Comparison of ENCODE assay signal across 33 cellular contexts in the genomic region with DNA sequence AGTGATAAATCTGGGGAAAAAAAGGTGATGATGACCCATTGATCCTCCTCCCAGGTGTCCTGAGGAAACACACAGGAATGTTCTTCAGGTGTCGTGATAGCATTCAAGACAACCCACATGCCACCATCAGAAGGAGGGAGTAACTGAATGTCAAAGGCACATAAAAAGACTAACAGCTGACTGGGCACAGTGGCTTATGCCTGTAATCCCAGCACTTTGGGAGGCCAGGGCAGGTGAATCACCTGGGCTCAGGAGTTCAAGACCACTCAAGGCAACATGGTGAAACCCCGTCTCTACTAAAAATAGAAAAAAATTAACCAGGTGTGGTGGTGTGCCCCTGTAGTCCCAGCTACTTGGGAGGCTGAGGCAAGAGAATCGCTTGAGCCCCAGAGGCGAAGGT.
A peak's percentile ranks its signal among the peaks of the same experiment; 100 is the strongest.
DNase-seq lines count a peak whose midpoint lies in the region; ATAC-seq, FAIRE-seq and TF ChIP-seq lines count a peak whose summit lies in the region.
"Had no signal": no experiment of that assay in that cellular context is flagged by ENCODE, and none has a peak within 500 bp of the region (broad histone marks: within the 10 kb centered on the region; RNA-seq: fewer than 3 reads in every experiment).

No MANE protein-coding gene starts in this region.

- H3K4me1 Mint-ChIP-seq in WTC11: no peaks in the 10 kb centered on the region
- H3K4me1 Mint-ChIP-seq: CD14-positive monocyte; CD4-positive, alpha-beta memory T cell; CD4-positive, CD25-positive, alpha-beta regulatory T cell; CD8-positive, alpha-beta memory T cell had no signal

- ATAC-seq in HepG2: no peak
- ATAC-seq in right lobe of liver: no peak
- no peak for ATAC-seq in WTC11
- ATAC-seq: A549; CD8-positive, alpha-beta T cell had no signal

- intact Hi-C loops in HepG2 (cut with micrococcal nuclease; ENCODE audit: unreplicated experiment): no loop called here
- intact Hi-C loops in right lobe of liver (cut with DNase I): no loop called here

- H3K4me2 ChIP-seq in HepG2 (ENCODE audit: low read depth, low read length): no peak overlapping the region
- H3K4me2 ChIP-seq: A549; BLaER1; BLaER1 treated with 17β-estradiol and CSF1 and Interleukin-3, amounts not matched to agents 10 nM and 100 nM had no signal

- H3K4me1 ChIP-seq in HepG2 (ENCODE audit: insufficient read depth, low read length) (peaks cover 8% of the 10 kb centered on the region), right lobe of liver (no peaks in the 10 kb centered on the region)
- H3K4me1 ChIP-seq: A549, Caco-2 had no signal

- TF ChIP-seq POLR2A in HepG2 (IDR thresholded peaks at IDR 0.05; ENCODE audit: insufficient read depth in 1 of 2, low read depth in 2 of 2, low read length in 2 of 2): no peak
- TF ChIP-seq POLR2A in right lobe of liver (IDR thresholded peaks at IDR 0.05): no peak

- H3K27me3 ChIP-seq in HepG2 (ENCODE audit: control insufficient read depth in 1 of 2, insufficient read depth in 2 of 2, low read length in 2 of 2) (peaks cover 0 to 2% of the 10 kb centered on the region in 2 experiments; a peak in 1 of 5 replicates), right lobe of liver (no peaks in the 10 kb centered on the region)
- H3K27me3 ChIP-seq: BE2C, BLaER1 had no signal

- CTCF ChIA-PET in HepG2 (lab: Yijun Ruan, JAX; ENCODE audit: low intra/inter-chr PET ratio, low total read pairs): no interaction called here
- CTCF ChIA-PET in WTC11 (lab: Charles Lee): interaction anchor here (0.7 kb wide), 1 partner anchor 74 kb away, joined by 5 read pairs; no protein-coding TSS in a partner anchor

- FAIRE-seq in HepG2 (lab: Jason Lieb, UNC): no peak
- FAIRE-seq: A204.1, A549, D721Med had no signal

- no peak overlapping the region for H3K4me3 ChIP-seq in HepG2 (replicated peaks in 1 of 3; ENCODE audit: insufficient read depth in 1 of 3, low read depth in 2 of 3, low read length in 3 of 3)
- no peak overlapping the region for H3K4me3 ChIP-seq in right lobe of liver
- H3K4me3 ChIP-seq: A549; BLaER1; BLaER1 treated with 17β-estradiol and CSF1 and Interleukin-3, amounts not matched to agents 10 nM and 100 nM had no signal

- no peak for TF ChIP-seq EP300 in HepG2 (IDR thresholded peaks at IDR 0.05; ENCODE audit: low read depth in 2 of 2, low read length in 2 of 2)
- TF ChIP-seq EP300 in HepG2 (CRISPR knock-in tag; IDR thresholded peaks at IDR 0.05; ENCODE audit: borderline replicate concordance): no peak

- peaks cover 10% of the 10 kb centered on the region for H3K27me3 Mint-ChIP-seq in WTC11 (ENCODE audit: low read depth)
- H3K27me3 Mint-ChIP-seq: CD4-positive, CD25-positive, alpha-beta regulatory T cell had no signal

- TF ChIP-seq RAD21 in HepG2 (CRISPR knock-in tag; IDR thresholded peaks at IDR 0.05): no peak

- BruUV-seq in HepG2 (replicated peaks; lab: Mats Ljungman, UMichigan): no TSS peak

- 14% methylated on average over 4 of the region's 4 CpGs for WGBS in HepG2 (ENCODE audit: low lambda C conversion rate)
- 84% methylated on average over 4 of the region's 4 CpGs for WGBS in right lobe of liver (ENCODE audit: insufficient coverage, low coverage, low lambda C conversion rate, missing lambda C conversion rate)

- TF ChIP-seq CTCF in HepG2 (CRISPR knock-in tag; IDR thresholded peaks at IDR 0.05): no peak
- TF ChIP-seq CTCF in right lobe of liver (IDR thresholded peaks at IDR 0.05): no peak
- no peak for TF ChIP-seq CTCF in WTC11 (IDR thresholded peaks at IDR 0.05)

- peaks cover 56% of the 10 kb centered on the region for H3K9me3 Mint-ChIP-seq in WTC11

- H3K27ac ChIP-seq in HepG2 (ENCODE audit: extremely low read length, insufficient read depth, low read length) (no peak overlapping the region), right lobe of liver (no peak overlapping the region)
- H3K27ac ChIP-seq: 22Rv1; A549; BLaER1; BLaER1 treated with 17β-estradiol and CSF1 and Interleukin-3, amounts not matched to agents 10 nM and 100 nM; C4-2B had no signal

- no peaks in the 10 kb centered on the region for H4K20me1 ChIP-seq in HepG2 (ENCODE audit: insufficient read depth, low read length)
- H4K20me1 ChIP-seq: BLaER1; BLaER1 treated with 17β-estradiol and CSF1 and Interleukin-3, amounts not matched to agents 10 nM and 100 nM had no signal

- POLR2A ChIA-PET in HepG2 (lab: Yijun Ruan, JAX) (no interaction called here), WTC11 (lab: Charles Lee) (no interaction called here)

- no peak overlapping the region for H3K4me3 Mint-ChIP-seq in WTC11
- H3K4me3 Mint-ChIP-seq: B cell; CD14-positive monocyte; CD4-positive, alpha-beta memory T cell; CD4-positive, alpha-beta T cell; CD4-positive, CD25-positive, alpha-beta regulatory T cell; CD8-positive, alpha-beta memory T cell; CD8-positive, alpha-beta T cell had no signal

- H2AFZ ChIP-seq in HepG2 (ENCODE audit: low read length): no peak overlapping the region

- H3K9me3 ChIP-seq in HepG2 (ENCODE audit: low read length) (peaks cover 26% of the 10 kb centered on the region), right lobe of liver (no peaks in the 10 kb centered on the region)
- H3K9me3 ChIP-seq: BE2C had no signal

- DNase-seq in HepG2 (ENCODE audit: low spot score): no peak
- DNase-seq in right lobe of liver: no peak
- no peak for DNase-seq in WTC11 (ENCODE audit: low spot score)
- no peak for DNase-seq in NCI-H187 (lab: John Stamatoyannopoulos, UW)
- DNase-seq: 8988T; ACHN; AML-193; BE2C; C1 segment of cervical spinal cord; Caco-2; Calu3; CD4-positive, alpha-beta memory T cell; CD4-positive, alpha-beta T cell; CD4-positive, CD25-positive, alpha-beta regulatory T cell; CD8-positive, alpha-beta memory T cell; CD8-positive, alpha-beta T cell; COR-L47; DMS 273 treated with DMSO at 0.1 percent for 48 hours; DMS153; DMS53; DMS79; DMS79 treated with DMSO at 0.1 percent for 48 hours; DND-41; EL had no signal

- H3K36me3 Mint-ChIP-seq in WTC11: peaks cover 29% of the 10 kb centered on the region
- H3K36me3 Mint-ChIP-seq: CD14-positive monocyte had no signal

- H3K27ac Mint-ChIP-seq in WTC11: no peak overlapping the region
- H3K27ac Mint-ChIP-seq: B cell; CD14-positive monocyte; CD4-positive, alpha-beta memory T cell; CD4-positive, alpha-beta T cell; CD4-positive, CD25-positive, alpha-beta regulatory T cell; CD8-positive, alpha-beta memory T cell; CD8-positive, alpha-beta T cell had no signal

- in situ Hi-C loops in HepG2 (cut with HindIII; ENCODE audit: extremely low pct_ligation_motif_present, low pct_unique_long_range_greater_than_20kb): no loop called here

- no peak overlapping the region for H3K9ac ChIP-seq in HepG2 (ENCODE audit: insufficient read depth, low read depth, low read length)
- H3K9ac ChIP-seq: BLaER1; BLaER1 treated with 17β-estradiol and CSF1 and Interleukin-3, amounts not matched to agents 10 nM and 100 nM had no signal

- no peaks in the 10 kb centered on the region for H3K36me3 ChIP-seq in HepG2 (replicated peaks in 1 of 2; ENCODE audit: control insufficient read depth in 1 of 2, insufficient read depth in 2 of 2, low read length in 2 of 2)
- no peaks in the 10 kb centered on the region for H3K36me3 ChIP-seq in right lobe of liver
- H3K36me3 ChIP-seq: BE2C, BLaER1 had no signal

- H3K79me2 ChIP-seq in HepG2 (ENCODE audit: insufficient read depth, low read length): no peaks in the 10 kb centered on the region

TF ChIP-seq in HepG2, 621 proteins besides CTCF, POLR2A, EP300 and RAD21:
- 0 out of 2 replicates have a peak, but pooled peaks have one; percentile 40 for TF ChIP-seq ZNF317 (CRISPR knock-in tag; IDR thresholded peaks at IDR 0.05)
- TF ChIP-seq, protein P1, sequence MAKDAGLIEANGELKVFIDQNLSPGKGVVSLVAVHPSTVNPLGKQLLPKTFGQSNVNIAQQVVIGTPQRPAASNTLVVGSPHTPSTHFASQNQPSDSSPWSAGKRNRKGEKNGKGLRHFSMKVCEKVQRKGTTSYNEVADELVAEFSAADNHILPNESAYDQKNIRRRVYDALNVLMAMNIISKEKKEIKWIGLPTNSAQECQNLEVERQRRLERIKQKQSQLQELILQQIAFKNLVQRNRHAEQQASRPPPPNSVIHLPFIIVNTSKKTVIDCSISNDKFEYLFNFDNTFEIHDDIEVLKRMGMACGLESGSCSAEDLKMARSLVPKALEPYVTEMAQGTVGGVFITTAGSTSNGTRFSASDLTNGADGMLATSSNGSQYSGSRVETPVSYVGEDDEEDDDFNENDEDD (CRISPR knock-in tag; IDR thresholded peaks at IDR 0.05; ENCODE audit: borderline replicate concordance): no peak
- TF ChIP-seq SP2 (CRISPR knock-in tag; IDR thresholded peaks at IDR 0.05): no peak

TF ChIP-seq in WTC11, 78 proteins besides CTCF, POLR2A, EP300 and RAD21:
- TF ChIP-seq ZNF317 (CRISPR knock-in tag; IDR thresholded peaks at IDR 0.05; ENCODE audit: borderline replicate concordance, low read depth) (peak; percentile 58; the same call in 1 of the 2 replicates), KAT7 (CRISPR knock-in tag; IDR thresholded peaks at IDR 0.05; ENCODE audit: borderline replicate concordance) (no peak)
